ENCODE assay signal across 1 cellular context in genomic region chr17:1032391-1032790, GRCh38.
TF ChIP-seq lines count a peak whose summit lies in the region.

No MANE protein-coding gene starts in this region.

TF ChIP-seq in GM23338, 12 proteins besides CTCF, POLR2A, EP300 and RAD21:
- TF ChIP-seq ZNF462 (CRISPR knock-in tag; IDR thresholded peaks at IDR 0.05) (no peak), ZNF331 (CRISPR knock-in tag; IDR thresholded peaks at IDR 0.05; ENCODE audit: low read depth) (no peak), ETS1 (IDR thresholded peaks at IDR 0.05) (no peak), STAT1 (IDR thresholded peaks at IDR 0.05; ENCODE audit: unreplicated experiment) (no peak), NANOG (IDR thresholded peaks at IDR 0.05; ENCODE audit: borderline replicate concordance) (no peak)
